In genomic region chr17:44024853-44025252, GRCh38 we compare ENCODE assay signal across 14 cellular contexts. TPM values are rescaled to one million over a fixed set of nuclear protein-coding genes. Genes with fewer than 3 reads are reported as not detected.
DNase-seq lines count a peak whose midpoint lies in the region; ATAC-seq and TF ChIP-seq lines count a peak whose summit lies in the region.
"Had no signal": no experiment of that assay in that cellular context is flagged by ENCODE, and none has a peak within 500 bp of the region (broad histone marks: within the 10 kb centered on the region; RNA-seq: fewer than 3 reads in every experiment).

No MANE protein-coding gene starts in this region.

- no peaks in the 10 kb centered on the region for H3K9me3 ChIP-seq in cardiac muscle cell (ENCODE audit: low read depth)
- no peaks in the 10 kb centered on the region for H3K9me3 ChIP-seq in WERI-Rb-1 (ENCODE audit: severe bottlenecking)
- H3K9me3 ChIP-seq in stomach: no peaks in the 10 kb centered on the region
- H3K9me3 ChIP-seq: BE2C, MG63 had no signal

- WGBS in stomach, 5 donors: 83 to 90% (median 87%) methylated on average over 4 of the region's 4 CpGs

- no peak for TF ChIP-seq EP300 in stomach (IDR thresholded peaks at IDR 0.05)

- no peak for ATAC-seq in GM19467 (IDR thresholded peaks at IDR 0.05; ENCODE audit: unreplicated experiment)
- ATAC-seq: GM12878 had no signal

- H3K4me3 ChIP-seq in cardiac muscle cell (no peak overlapping the region), WERI-Rb-1 (ENCODE audit: low read depth, low read length) (no peak overlapping the region), stomach (no peak overlapping the region)
- H3K4me3 ChIP-seq: GM12878, MG63 had no signal

- TF ChIP-seq CTCF in cardiac muscle cell (IDR thresholded peaks at IDR 0.05; ENCODE audit: low read depth, low read length) (no peak), WERI-Rb-1 (IDR thresholded peaks at IDR 0.05; ENCODE audit: low read depth, low read length) (no peak), stomach (IDR thresholded peaks at IDR 0.05) (no peak)

- H3K27ac ChIP-seq in cardiac muscle cell (peak overlapping the region; percentile 23), WERI-Rb-1 (peak overlapping the region; percentile 97), stomach (no peak overlapping the region)

- intact Hi-C loops in cardiac septum (cut with DNase I): no loop called here
- intact Hi-C loops in stomach (cut with DNase I; ENCODE audit: low total_unique reads): no loop called here

- H3K4me1 ChIP-seq in cardiac muscle cell (ENCODE audit: low read depth) (no peaks in the 10 kb centered on the region), stomach (peaks cover 0 to 10% (median 0%) of the 10 kb centered on the region in 4 donors)

- no peak for TF ChIP-seq POLR2A in stomach (IDR thresholded peaks at IDR 0.05)

- no peaks in the 10 kb centered on the region for H3K27me3 ChIP-seq in cardiac muscle cell
- no peaks in the 10 kb centered on the region for H3K27me3 ChIP-seq in WERI-Rb-1 (ENCODE audit: insufficient read depth, low read depth, severe bottlenecking)
- H3K27me3 ChIP-seq in stomach: no peaks in the 10 kb centered on the region
- H3K27me3 ChIP-seq: BE2C, MG63 had no signal

- DNase-seq in cardiac muscle cell (ENCODE audit: low read depth in 1 of 2, low spot score in 1 of 2): no peak
- no peak for DNase-seq in cardiac septum (ENCODE audit: low spot score)
- DNase-seq in WERI-Rb-1: peak; percentile 61
- peak; percentile 49 for DNase-seq in myocyte (ENCODE audit: low read depth)
- no peak for DNase-seq in NCI-H187 treated with DMSO at 0.1 percent for 48 hours (lab: John Stamatoyannopoulos, UW)
- DNase-seq in stomach: no peak
- DNase-seq: DND-41; H7; MG63; NCI-H526 treated with DMSO at 0.1 percent for 48 hours; NK-92 treated with Interleukin-12 subunit alpha and Interleukin-12 subunit beta, amount 100 ng/mL, for 24 hours had no signal

- peaks cover 9% of the 10 kb centered on the region for H3K36me3 ChIP-seq in cardiac muscle cell
- peaks cover 36% of the 10 kb centered on the region for H3K36me3 ChIP-seq in WERI-Rb-1
- peaks cover 0 to 49% (median 48%) of the 10 kb centered on the region in 4 donors for H3K36me3 ChIP-seq in stomach

RNA-seq across cellular contexts. Expression of gene TMEM101, which starts 10.1 kb away (rescaled TPM):
- total RNA-seq in cardiac muscle cell (37.5 and 65.8 TPM in 2 replicates), cardiac septum (12.4 TPM), myocyte (36.8 and 40.6 TPM in 2 replicates), stomach (10 to 100 TPM in 4 of 5 donors, 1 to 10 TPM in 1; 1.8 to 41.9 (median 17.7) TPM)
- polyA plus RNA-seq in cardiac muscle cell (22.5 and 40.6 TPM in 2 replicates), stomach (10 to 100 TPM; 29.6 to 40.8 (median 38.0) TPM)
- 27.1 TPM for polyA plus RNA-seq in myocyte (2012)

RNA-seq across cellular contexts. Expression of gene NAGS, which starts 20.4 kb away (rescaled TPM):
- total RNA-seq in cardiac muscle cell: 4.2 and 6.1 TPM in 2 replicates
- 5.1 and 8.5 TPM in 2 replicates for polyA plus RNA-seq in cardiac muscle cell
- 0.51 TPM for total RNA-seq in cardiac septum
- total RNA-seq in myocyte: 0.10 and 0.40 TPM in 2 replicates
- polyA plus RNA-seq in myocyte (2012): 0.84 TPM
- 1 to 10 TPM in 1 of 5 donors, under 1 TPM in 2, not detected in 2; 0.29 to 1.5 (median 0.58) TPM for total RNA-seq in stomach
- 1 to 10 TPM in 2 of 3 donors, under 1 TPM in 1; 0.61 to 1.4 (median 1.2) TPM for polyA plus RNA-seq in stomach

RNA-seq across cellular contexts. Expression of gene LSM12, which starts 41.6 kb away (rescaled TPM):
- 31.0 and 45.3 TPM in 2 replicates for total RNA-seq in cardiac muscle cell
- polyA plus RNA-seq in cardiac muscle cell: 46.5 and 60.7 TPM in 2 replicates
- 39.2 TPM for total RNA-seq in cardiac septum
- 34.1 and 40.2 TPM in 2 replicates for total RNA-seq in myocyte
- polyA plus RNA-seq in myocyte (2012): 34.9 TPM
- total RNA-seq in stomach: 10 to 100 TPM; 19.8 to 34.5 (median 30.4) TPM
- polyA plus RNA-seq in stomach: 10 to 100 TPM; 25.4 to 30.7 (median 29.9) TPM

RNA-seq across cellular contexts. Expression of gene G6PC3, which starts 45.7 kb away (rescaled TPM):
- total RNA-seq in cardiac muscle cell (93.1 and 95.3 TPM in 2 replicates), cardiac septum (33.6 TPM), myocyte (39.5 and 44.6 TPM in 2 replicates), stomach (100 to 1,000 TPM in 1 of 5 donors, 10 to 100 TPM in 4; 10.5 to 132 (median 36.2) TPM)
- polyA plus RNA-seq in cardiac muscle cell (162 and 234 TPM in 2 replicates), stomach (10 to 100 TPM; 16.8 to 52.0 (median 44.1) TPM)
- polyA plus RNA-seq in myocyte (2012): 98.6 TPM

Comparison
In these comparisons a context has a peak if more than half of its experiments do, and no peak if none do; other contexts are left out.
1. DNase-seq: peak in WERI-Rb-1 (single experiment) and myocyte (single experiment); none in cardiac muscle cell (0 of 2), cardiac septum (single experiment), NCI-H187 treated with DMSO at 0.1 percent for 48 hours (single experiment) and stomach (single experiment).
2. H3K27ac ChIP-seq: peak in cardiac muscle cell (single experiment) and WERI-Rb-1 (single experiment); none in stomach (0 of 5).